ENCODE assay signal across 8 cellular contexts in genomic region chr2:148020358-148021058, GRCh38. TPM values are rescaled to one million over a fixed set of nuclear protein-coding genes. Genes with fewer than 3 reads are reported as not detected.
DNase-seq lines count a peak whose midpoint lies in the region; ATAC-seq and TF ChIP-seq lines count a peak whose summit lies in the region.

Gene ORC4 (minus strand): TSS chr2:148020737. CDS start chr2:147975958, 44,779 bp downstream.

- H3K36me3 Mint-ChIP-seq in endothelial cell (ENCODE audit: low read depth, unreplicated experiment): no peaks in the 10 kb centered on the region
- H3K36me3 Mint-ChIP-seq in mesothelial cell of epicardium: no peaks in the 10 kb centered on the region

- peak; percentile 79 for ATAC-seq in GM21515 (IDR thresholded peaks at IDR 0.05; ENCODE audit: unreplicated experiment)

- H3K9me3 ChIP-seq in OCI-LY1 (ENCODE audit: low read length): no peaks in the 10 kb centered on the region

- no peaks in the 10 kb centered on the region for H3F3A ChIP-seq in OCI-LY1 (ENCODE audit: insufficient read depth, low read length)

- TF ChIP-seq CTCF in OCI-LY1 (IDR thresholded peaks at IDR 0.05; ENCODE audit: low read length): no peak; the same call in 1 of the 2 replicates
- no peak for TF ChIP-seq CTCF in endothelial cell (IDR thresholded peaks at IDR 0.05; ENCODE audit: unreplicated experiment)
- TF ChIP-seq CTCF in mesothelial cell of epicardium (IDR thresholded peaks at IDR 0.05; ENCODE audit: unreplicated experiment): no peak

- H3K9ac ChIP-seq in OCI-LY1 (ENCODE audit: low read length): peak within 1 kb of the TSS; percentile 94

- H3K36me3 ChIP-seq in OCI-LY1 (ENCODE audit: insufficient read depth, low read length): 0 out of 2 replicates have a peak, but pooled peaks cover 7% of the 10 kb centered on the region

- H3K9me2 ChIP-seq in OCI-LY1 (ENCODE audit: low read depth, low read length): no peaks in the 10 kb centered on the region

- peak within 1 kb of the TSS; percentile 86 for H3K27ac ChIP-seq in OCI-LY1 (ENCODE audit: low read depth, low read length, poor library complexity, severe bottlenecking)

- peak within 1 kb of the TSS; percentile 96 for H3K4me2 ChIP-seq in OCI-LY1 (ENCODE audit: low read length)

- H3K9me3 Mint-ChIP-seq in endothelial cell (ENCODE audit: unreplicated experiment) (no peaks in the 10 kb centered on the region), mesothelial cell of epicardium (no peaks in the 10 kb centered on the region)

- H2AFZ ChIP-seq in OCI-LY1 (ENCODE audit: low read length): no peak within 1 kb of the TSS

- DNase-seq in DMS 273 treated with DMSO at 0.1 percent for 48 hours (lab: John Stamatoyannopoulos, UW) (peak; percentile 98), HuH-7 (ENCODE audit: low spot score) (peak; percentile 85), endothelial cell (ENCODE audit: low spot score) (peak; percentile 93), mesothelial cell of epicardium (ENCODE audit: low spot score in 2 of 2, unreplicated experiment in 2 of 2) (peak; percentile 91 to 98)
- DNase-seq in activated CD8-positive, alpha-beta memory T cell treated with anti-CD3 and anti-CD28 coated beads, Interleukin-2, amount 50 U/mL, for 4 hours: peak; percentile 95
- DNase-seq in stimulated activated CD8-positive, alpha-beta memory T cell treated with anti-CD3 and anti-CD28 coated beads, Interleukin-15, amount 100 ng/mL, for 48 hours (ENCODE audit: low read depth in 2 of 2): peak; percentile 94 to 95

- H3K4me3 Mint-ChIP-seq in endothelial cell (ENCODE audit: unreplicated experiment) (peak within 1 kb of the TSS; percentile 100), mesothelial cell of epicardium (peak within 1 kb of the TSS; percentile 99)

- H3K4me1 Mint-ChIP-seq in endothelial cell (ENCODE audit: unreplicated experiment) (peaks cover 37% of the 10 kb centered on the region), mesothelial cell of epicardium (peaks cover 47% of the 10 kb centered on the region)

- H3K79me2 ChIP-seq in OCI-LY1 (ENCODE audit: insufficient read depth, low read length): peaks cover 81% of the 10 kb centered on the region

- H3K4me3 ChIP-seq in OCI-LY1 (ENCODE audit: low read depth, low read length, poor library complexity, severe bottlenecking): peak within 1 kb of the TSS; percentile 78

- H4K20me1 ChIP-seq in OCI-LY1 (ENCODE audit: insufficient read depth, low read length): no peaks in the 10 kb centered on the region

- H3K27me3 Mint-ChIP-seq in endothelial cell (ENCODE audit: unreplicated experiment) (peaks cover 10% of the 10 kb centered on the region), mesothelial cell of epicardium (ENCODE audit: low read depth) (no peaks in the 10 kb centered on the region)

- H3K27ac Mint-ChIP-seq in endothelial cell (ENCODE audit: unreplicated experiment) (peak within 1 kb of the TSS; percentile 95), mesothelial cell of epicardium (peak within 1 kb of the TSS; percentile 99)

- no peaks in the 10 kb centered on the region for H3K27me3 ChIP-seq in OCI-LY1 (ENCODE audit: insufficient read depth, low read length)

- peaks cover 49% of the 10 kb centered on the region for H3K4me1 ChIP-seq in OCI-LY1 (ENCODE audit: insufficient read depth, low read length, severe bottlenecking)

RNA-seq across cellular contexts. Expression of gene ORC4, which starts in this region (rescaled TPM):
- total RNA-seq in endothelial cell (ENCODE audit: unreplicated experiment) (41.3 TPM), mesothelial cell of epicardium (62.7 to 69.8 TPM (median 67.6 TPM) in 3 replicates)

Comparison
In these comparisons a context has a peak if more than half of its experiments do, and no peak if none do; other contexts are left out.
1. Peak in every context shown above with its lines: DNase-seq, ATAC-seq, H3K4me3 ChIP-seq and H3K27ac ChIP-seq.